ENCODE assay signal across 30 cellular contexts in genomic region chr1:110195196-110195595, GRCh38. TPM values are rescaled to one million over a fixed set of nuclear protein-coding genes. Genes with fewer than 3 reads are reported as not detected.
"Had no signal": no experiment of that assay in that cellular context is flagged by ENCODE, and none has a peak within 500 bp of the region (broad histone marks: within the 10 kb centered on the region; RNA-seq: fewer than 3 reads in every experiment).

No MANE protein-coding gene starts in this region.

- ATAC-seq: stimulated activated effector memory CD8-positive, alpha-beta T cell treated with anti-CD3 and anti-CD28 coated beads, Interleukin-12 subunit alpha, Interleukin-12 subunit beta, amount 100 ng/mL, for 72 hours; stimulated activated memory B cell treated with anti-CD40 and anti-IgM and Interleukin-4, amounts not matched to agents 10 μg/mL and 1 μg/mL and 100 μg/mL, for 72 hours; stimulated activated naive B cell treated with anti-CD40 and anti-IgM and Interleukin-4, amounts not matched to agents 10 μg/mL and 1 μg/mL and 100 μg/mL, for 72 hours; stimulated activated naive CD8-positive, alpha-beta T cell treated with anti-CD3 and anti-CD28 coated beads, Interleukin-15, amount 100 ng/mL, for 72 hours; stimulated activated naive CD8-positive, alpha-beta T cell treated with anti-CD3 and anti-CD28 coated beads, Interleukin-15, Interleukin-2, amounts not matched to agents 100 U/mL and 50 U/mL, for 24 hours; upper lobe of right lung had no signal

- H3K9me3 ChIP-seq: stomach, suprapubic skin, testis, thoracic aorta, thyroid gland, tibial artery, tibial nerve, transverse colon, upper lobe of left lung, upper lobe of right lung, uterus, vagina had no signal

- DNase-seq: stimulated activated CD4-positive, alpha-beta T cell treated with anti-CD3 and anti-CD28 coated beads, Interleukin-2, amount 100 ng/mL, for 48 hours; stimulated activated CD4-positive, alpha-beta T cell treated with anti-CD3 and anti-CD28 coated beads, Interleukin-4, amount 100 ng/mL, for 1 hour; stimulated activated CD4-positive, alpha-beta T cell treated with anti-CD3 and anti-CD28 coated beads, Interleukin-4, amount 100 ng/mL, for 24 hours; stimulated activated CD4-positive, alpha-beta T cell treated with anti-CD3 and anti-CD28 coated beads, Interleukin-4, amount 100 ng/mL, for 4 hours; stimulated activated CD8-positive, alpha-beta memory T cell treated with anti-CD3 and anti-CD28 coated beads, Interleukin-4, amount 100 ng/mL, for 48 hours; stimulated activated naive B cell treated with anti-CD40 and anti-IgM and Interleukin-4, amounts not matched to agents 10 μg/mL and 1 μg/mL and 100 μg/mL, for 72 hours; stimulated activated naive CD4-positive, alpha-beta T cell; stimulated activated naive CD4-positive, alpha-beta T cell treated with Interleukin-2 at 50 U/mL for 16 hours; stimulated activated naive CD8-positive, alpha-beta T cell treated with anti-CD3 and anti-CD28 coated beads, Interleukin-15, amount 100 ng/mL, for 72 hours; stimulated activated naive CD8-positive, alpha-beta T cell treated with anti-CD3 and anti-CD28 coated beads, Interleukin-15, Interleukin-2, amounts not matched to agents 100 U/mL and 50 U/mL, for 24 hours; stomach; substantia nigra; testis; thyroid gland; tibial artery; transverse colon; trophoblast cell; upper lobe of left lung; upper lobe of right lung; uterus had no signal

- H3K36me3 Mint-ChIP-seq: stimulated activated effector memory CD8-positive, alpha-beta T cell treated with anti-CD3 and anti-CD28 coated beads, Interleukin-12 subunit alpha, Interleukin-12 subunit beta, amount 100 ng/mL, for 72 hours; stimulated activated memory B cell treated with anti-CD40 and anti-IgM and Interleukin-4, amounts not matched to agents 10 μg/mL and 1 μg/mL and 100 μg/mL, for 72 hours; stimulated activated naive B cell treated with anti-CD40 and anti-IgM and Interleukin-4, amounts not matched to agents 10 μg/mL and 1 μg/mL and 100 μg/mL, for 72 hours; type B pancreatic cell had no signal

- H3K27me3 Mint-ChIP-seq: stimulated activated memory B cell treated with anti-CD40 and anti-IgM and Interleukin-4, amounts not matched to agents 10 μg/mL and 1 μg/mL and 100 μg/mL, for 72 hours; stimulated activated naive CD8-positive, alpha-beta T cell treated with anti-CD3 and anti-CD28 coated beads, Interleukin-15, amount 100 ng/mL, for 72 hours; stimulated activated naive CD8-positive, alpha-beta T cell treated with anti-CD3 and anti-CD28 coated beads, Interleukin-15, Interleukin-2, amounts not matched to agents 100 ng/mL and 50 ng/mL, for 24 hours had no signal

- H3K9me3 Mint-ChIP-seq: stimulated activated effector memory CD8-positive, alpha-beta T cell treated with anti-CD3 and anti-CD28 coated beads, Interleukin-12 subunit alpha, Interleukin-12 subunit beta, amount 100 ng/mL, for 72 hours; stimulated activated memory B cell treated with anti-CD40 and anti-IgM and Interleukin-4, amounts not matched to agents 10 μg/mL and 1 μg/mL and 100 μg/mL, for 72 hours; stimulated activated naive B cell treated with anti-CD40 and anti-IgM and Interleukin-4, amounts not matched to agents 10 μg/mL and 1 μg/mL and 100 μg/mL, for 72 hours; stimulated activated naive CD8-positive, alpha-beta T cell treated with anti-CD3 and anti-CD28 coated beads, Interleukin-15, amount 100 ng/mL, for 72 hours; stimulated activated naive CD8-positive, alpha-beta T cell treated with anti-CD3 and anti-CD28 coated beads, Interleukin-15, Interleukin-2, amounts not matched to agents 100 ng/mL and 50 ng/mL, for 24 hours; type B pancreatic cell had no signal

- H3K4me3 Mint-ChIP-seq: stimulated activated effector memory CD8-positive, alpha-beta T cell treated with anti-CD3 and anti-CD28 coated beads, Interleukin-12 subunit alpha, Interleukin-12 subunit beta, amount 100 ng/mL, for 72 hours; stimulated activated memory B cell treated with anti-CD40 and anti-IgM and Interleukin-4, amounts not matched to agents 10 μg/mL and 1 μg/mL and 100 μg/mL, for 72 hours; stimulated activated naive B cell treated with anti-CD40 and anti-IgM and Interleukin-4, amounts not matched to agents 10 μg/mL and 1 μg/mL and 100 μg/mL, for 72 hours; stimulated activated naive CD8-positive, alpha-beta T cell treated with anti-CD3 and anti-CD28 coated beads, Interleukin-15, amount 100 ng/mL, for 72 hours; stimulated activated naive CD8-positive, alpha-beta T cell treated with anti-CD3 and anti-CD28 coated beads, Interleukin-15, Interleukin-2, amounts not matched to agents 100 ng/mL and 50 ng/mL, for 24 hours; type B pancreatic cell had no signal

- H3K4me3 ChIP-seq: stomach, suprapubic skin, testis, thoracic aorta, thyroid gland, tibial artery, tibial nerve, transverse colon, upper lobe of left lung, upper lobe of right lung, uterus, vagina had no signal

- H3K27ac ChIP-seq: stomach, suprapubic skin, testis, thoracic aorta, thyroid gland, tibial artery, tibial nerve, transverse colon, upper lobe of left lung, upper lobe of right lung, uterus, vagina had no signal

- H3K27me3 ChIP-seq: stomach, suprapubic skin, testis, thyroid gland, tibial artery, tibial nerve, transverse colon, upper lobe of left lung, upper lobe of right lung, uterus, vagina had no signal

- FAIRE-seq: urothelium cell line had no signal

- H3K4me1 ChIP-seq: suprapubic skin, testis, thyroid gland, tibial nerve, transverse colon, upper lobe of left lung, upper lobe of right lung, uterus, vagina had no signal

- H3K36me3 ChIP-seq: stomach, suprapubic skin, thoracic aorta, thyroid gland, tibial artery, tibial nerve, transverse colon, upper lobe of left lung, upper lobe of right lung, uterus, vagina had no signal

- H3K27ac Mint-ChIP-seq: stimulated activated effector memory CD8-positive, alpha-beta T cell treated with anti-CD3 and anti-CD28 coated beads, Interleukin-12 subunit alpha, Interleukin-12 subunit beta, amount 100 ng/mL, for 72 hours; stimulated activated memory B cell treated with anti-CD40 and anti-IgM and Interleukin-4, amounts not matched to agents 10 μg/mL and 1 μg/mL and 100 μg/mL, for 72 hours; stimulated activated naive B cell treated with anti-CD40 and anti-IgM and Interleukin-4, amounts not matched to agents 10 μg/mL and 1 μg/mL and 100 μg/mL, for 72 hours; stimulated activated naive CD8-positive, alpha-beta T cell treated with anti-CD3 and anti-CD28 coated beads, Interleukin-15, Interleukin-2, amounts not matched to agents 100 ng/mL and 50 ng/mL, for 24 hours; type B pancreatic cell had no signal

RNA-seq across cellular contexts. Expression of gene SLC6A17, which starts 44.9 kb away (rescaled TPM):
- total RNA-seq: ureter had no signal
